1 cellular context compared by ENCODE assay signal in genomic region chr2:113171359-113172075, GRCh38.
TF ChIP-seq lines count a peak whose summit lies in the region.

No MANE protein-coding gene starts in this region.

TF ChIP-seq in K562, 482 proteins besides CTCF, POLR2A, EP300 and RAD21:
- no peak for TF ChIP-seq HINFP (tag; conservative IDR thresholded peaks at IDR 0.05; ENCODE audit: low read depth)
- TF ChIP-seq NKRF (IDR thresholded peaks at IDR 0.05; ENCODE audit: borderline replicate concordance), result no peak
- no peak for TF ChIP-seq NR2C1 (IDR thresholded peaks at IDR 0.05)
- 0 out of 2 replicates have a peak, but pooled peaks have one; percentile 19 for TF ChIP-seq NR2C1 (tag; IDR thresholded peaks at IDR 0.05)
- TF ChIP-seq ZNF316 (IDR thresholded peaks at IDR 0.05), result peak; percentile 33; the same call in 1 of the 2 replicates
